Comparison of ENCODE assay signal across 15 cellular contexts in genomic region chr5:178630475-178630930, GRCh38.
DNase-seq lines count a peak whose midpoint lies in the region; ATAC-seq and TF ChIP-seq lines count a peak whose summit lies in the region.
"Had no signal": no experiment of that assay in that cellular context is flagged by ENCODE, and none has a peak within 500 bp of the region (broad histone marks: within the 10 kb centered on the region; RNA-seq: fewer than 3 reads in every experiment).

No MANE protein-coding gene starts in this region.

- no peak overlapping the region for H3K27ac ChIP-seq in effector memory CD4-positive, alpha-beta T cell (ENCODE audit: insufficient read depth, low read length, poor library complexity, severe bottlenecking)
- H3K27ac ChIP-seq: BLaER1, heart left ventricle had no signal

- TF ChIP-seq CTCF in fibroblast of mammary gland (conservative IDR thresholded peaks at IDR 0.05; ENCODE audit: control insufficient read depth, insufficient read depth, low read depth, low read length) = no peak

- ATAC-seq in GM18870 (IDR thresholded peaks at IDR 0.05; ENCODE audit: unreplicated experiment) (no peak), HG03108 (IDR thresholded peaks at IDR 0.05; ENCODE audit: unreplicated experiment) (no peak)
- ATAC-seq: heart left ventricle had no signal

- no peaks in the 10 kb centered on the region for H3K27me3 ChIP-seq in effector memory CD4-positive, alpha-beta T cell (replicated peaks; ENCODE audit: control insufficient read depth, insufficient read depth, low read length, poor library complexity, severe bottlenecking)
- H3K27me3 ChIP-seq: BLaER1, heart left ventricle had no signal

- no peaks in the 10 kb centered on the region for H3K36me3 ChIP-seq in effector memory CD4-positive, alpha-beta T cell (ENCODE audit: control insufficient read depth, insufficient read depth, low read length)
- H3K36me3 ChIP-seq: BLaER1, heart left ventricle had no signal

- in situ Hi-C loops in KBM-7 (cut with MboI; ENCODE audit: low pct_unique_long_range_greater_than_20kb, low sequenced_read_pairs) = no loop called here

- no peaks in the 10 kb centered on the region for H3K4me1 ChIP-seq in effector memory CD4-positive, alpha-beta T cell (ENCODE audit: control insufficient read depth, insufficient read depth, low read length, poor library complexity, severe bottlenecking)

- H3K9me3 ChIP-seq in effector memory CD4-positive, alpha-beta T cell (ENCODE audit: control insufficient read depth, low read length) = no peaks in the 10 kb centered on the region
- H3K9me3 ChIP-seq: BLaER1, heart left ventricle had no signal

- H3K4me3 ChIP-seq in fibroblast of mammary gland (ENCODE audit: control insufficient read depth, low read depth, low read length) (no peak overlapping the region), skeletal muscle cell (ENCODE audit: low read depth, low read length) (no peak overlapping the region)
- H3K4me3 ChIP-seq in effector memory CD4-positive, alpha-beta T cell (ENCODE audit: insufficient read depth, low read depth, low read length, poor library complexity, severe bottlenecking) = no peak overlapping the region
- H3K4me3 ChIP-seq: BLaER1, heart left ventricle had no signal

- DNase-seq in ELR (ENCODE audit: low read depth) = peak; percentile 75
- peak; percentile 25 for DNase-seq in RKO (ENCODE audit: low spot score)
- DNase-seq in fibroblast of mammary gland (ENCODE audit: low read depth) = peak; percentile 81
- peak; percentile 68 for DNase-seq in skeletal muscle cell (ENCODE audit: low read depth)
- DNase-seq in KBM-7 = no peak
- no peak for DNase-seq in effector memory CD4-positive, alpha-beta T cell
- DNase-seq: anterior cingulate cortex, DMS153, heart left ventricle, NCI-H524 treated with DMSO at 0.1 percent for 48 hours, substantia nigra, SW 1271 had no signal

Comparison
In these comparisons a context has a peak if more than half of its experiments do, and no peak if none do; other contexts are left out.
1. DNase-seq: peak in ELR (single experiment), RKO (single experiment), fibroblast of mammary gland (single experiment) and skeletal muscle cell (single experiment); none in KBM-7 (single experiment) and effector memory CD4-positive, alpha-beta T cell (0 of 3).